Comparison of ENCODE assay signal across 15 cellular contexts in genomic region chr9:130448771-130449170, GRCh38.
"Had no signal": no experiment of that assay in that cellular context is flagged by ENCODE, and none has a peak within 500 bp of the region (broad histone marks: within the 10 kb centered on the region; RNA-seq: fewer than 3 reads in every experiment).

No MANE protein-coding gene starts in this region.

- H3K27ac Mint-ChIP-seq: nephron progenitor cell; T-helper 2 cell treated with Interferon-gamma antibody and Interleukin-4, amounts not matched to agents 5 μg/mL and 100 μg/mL, for 36 hours had no signal

- H3K27ac ChIP-seq: adrenal gland, body of pancreas, colonic mucosa, lower lobe of right lung, prostate gland, testis, upper lobe of right lung had no signal

- H3K9me3 Mint-ChIP-seq: nephron progenitor cell; T-helper 2 cell treated with Interferon-gamma antibody and Interleukin-4, amounts not matched to agents 5 μg/mL and 100 μg/mL, for 36 hours had no signal

- ATAC-seq: body of pancreas, lower lobe of right lung, sciatic nerve, upper lobe of right lung had no signal

- H3K4me3 Mint-ChIP-seq: nephron progenitor cell; T-helper 2 cell treated with Interferon-gamma antibody and Interleukin-4, amounts not matched to agents 5 μg/mL and 100 μg/mL, for 36 hours had no signal

- H3K9me3 ChIP-seq: adrenal gland, body of pancreas, colonic mucosa, lower lobe of right lung, prostate gland, stomach, testis, upper lobe of right lung had no signal

- H3K36me3 ChIP-seq: adrenal gland, colonic mucosa, lower lobe of right lung, prostate gland, stomach, upper lobe of right lung had no signal

- DNase-seq: activated naive CD4-positive, alpha-beta T cell treated with anti-CD3 and anti-CD28 coated beads, Interleukin-2, amount 50 U/mL, for 16 hours; activated T-cell treated with anti-CD3 and anti-CD28 coated beads, Interleukin-2, amount 50 U/mL, for 1 hour; adrenal gland; body of pancreas; central memory CD4-positive, alpha-beta T cell; colonic mucosa; lower lobe of right lung; nephron progenitor cell; stomach; SW 1271; testis; upper lobe of right lung had no signal

- H3K4me3 ChIP-seq: adrenal gland, body of pancreas, colonic mucosa, lower lobe of right lung, prostate gland, stomach, testis, upper lobe of right lung had no signal
